8 cellular contexts compared by ENCODE assay signal in the genomic region with DNA sequence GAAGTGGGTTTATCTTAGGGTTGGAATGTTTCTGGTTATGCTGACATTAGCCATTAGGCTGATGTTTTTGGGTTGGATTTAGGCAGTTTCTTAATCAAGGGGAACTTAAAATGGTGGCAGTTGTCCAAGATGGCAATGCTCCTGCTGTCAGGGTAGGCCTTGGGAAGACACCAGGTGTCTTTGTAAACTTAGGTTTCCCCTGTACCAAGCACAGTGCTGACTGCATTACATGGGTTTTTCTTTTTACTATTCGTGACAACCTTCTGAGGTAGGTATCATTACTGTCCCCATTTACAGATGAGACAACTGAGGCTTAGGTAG. TPM values are rescaled to one million over a fixed set of nuclear protein-coding genes. Genes with fewer than 3 reads are reported as not detected.
DNase-seq lines count a peak whose midpoint lies in the region; ATAC-seq, FAIRE-seq and TF ChIP-seq lines count a peak whose summit lies in the region.

No MANE protein-coding gene starts in this region.

- H3K9me3 Mint-ChIP-seq in dendritic cell treated with granulocyte-macrophage colony-stimulating factor and Interleukin-4, amounts not matched to agents 40 ng/mL and 50 ng/mL, for 4 days = no peaks in the 10 kb centered on the region

- no peak for FAIRE-seq in H54 (lab: Jason Lieb, UNC)

- no peaks in the 10 kb centered on the region for H3K27me3 ChIP-seq in psoas muscle (ENCODE audit: insufficient read depth in 3 of 3, low read length in 2 of 3)

- H3K4me1 Mint-ChIP-seq in dendritic cell treated with granulocyte-macrophage colony-stimulating factor and Interleukin-4, amounts not matched to agents 40 ng/mL and 50 ng/mL, for 4 days (ENCODE audit: low read depth) = peaks cover 66% of the 10 kb centered on the region

- intact Hi-C loops in dendritic cell treated with granulocyte-macrophage colony-stimulating factor and Interleukin-4, amounts not matched to agents 40 ng/mL and 50 ng/mL, for 4 days (cut with micrococcal nuclease) = loop anchor here (1.0 to 5.0 kb wide), 5 partner anchors 48 to 399 kb away; a partner anchor contains a TSS
- intact Hi-C loops in psoas muscle (cut with DNase I) = loop anchor here (1.0 to 10.0 kb wide), 5 partner anchors 398 to 644 kb away; no protein-coding TSS in a partner anchor

- peaks cover 26% of the 10 kb centered on the region for H3K36me3 Mint-ChIP-seq in dendritic cell treated with granulocyte-macrophage colony-stimulating factor and Interleukin-4, amounts not matched to agents 40 ng/mL and 50 ng/mL, for 4 days (ENCODE audit: low read depth)

- H3K27me3 Mint-ChIP-seq in dendritic cell treated with granulocyte-macrophage colony-stimulating factor and Interleukin-4, amounts not matched to agents 40 ng/mL and 50 ng/mL, for 4 days = no peaks in the 10 kb centered on the region

- peaks cover 17% of the 10 kb centered on the region for H3K4me1 ChIP-seq in psoas muscle

- peak overlapping the region; percentile 87 for H3K4me3 ChIP-seq in psoas muscle

- WGBS in psoas muscle, 3 donors = 64 to 71% (median 65%) methylated on average over 1 of the region's 1 CpG

- TF ChIP-seq CTCF in psoas muscle (IDR thresholded peaks at IDR 0.05) = no peak

- DNase-seq in psoas muscle (no peak), A172 (ENCODE audit: low spot score) (no peak), H54 (ENCODE audit: insufficient read length, low spot score) (no peak), DMS153 treated with DMSO at 0.1 percent for 48 hours (lab: John Stamatoyannopoulos, UW; ENCODE audit: unreplicated experiment) (no peak)

- peak; percentile 23 for ATAC-seq in GM19043 (IDR thresholded peaks at IDR 0.05; ENCODE audit: low read depth, unreplicated experiment)
- ATAC-seq in HG03571 (IDR thresholded peaks at IDR 0.05; ENCODE audit: unreplicated experiment) = peak; percentile 6
- ATAC-seq in psoas muscle = peak in 3 of 4 donors; percentile 32 to 40 (median 34)
- no peak for ATAC-seq in HG03095 (IDR thresholded peaks at IDR 0.05; ENCODE audit: unreplicated experiment)

- peak overlapping the region; percentile 87 for H3K27ac ChIP-seq in psoas muscle

- H3K36me3 ChIP-seq in psoas muscle (ENCODE audit: insufficient read depth in 1 of 2, low read depth in 1 of 2) = peaks cover 0 to 2% of the 10 kb centered on the region in 2 donors

- peak overlapping the region; percentile 91 for H3K4me3 Mint-ChIP-seq in dendritic cell treated with granulocyte-macrophage colony-stimulating factor and Interleukin-4, amounts not matched to agents 40 ng/mL and 50 ng/mL, for 4 days

- H3K27ac Mint-ChIP-seq in dendritic cell treated with granulocyte-macrophage colony-stimulating factor and Interleukin-4, amounts not matched to agents 40 ng/mL and 50 ng/mL, for 4 days = peak overlapping the region; percentile 91

- no peak for TF ChIP-seq POLR2A in H54 (IDR thresholded peaks at IDR 0.05; ENCODE audit: low read depth, low read length)

- no peaks in the 10 kb centered on the region for H3K9me3 ChIP-seq in psoas muscle

RNA-seq across cellular contexts. Expression of a gene that starts 0.5 kb away (rescaled TPM):
- total RNA-seq in psoas muscle = 10 to 100 TPM; 14.3 to 26.3 (median 22.1) TPM
- polyA plus RNA-seq in psoas muscle = 10 to 100 TPM; 15.1 to 46.3 (median 24.0) TPM
- total RNA-seq in A172 (2014; rRNA removed; shearing (Covaris generic)) = 42.3 and 53.6 TPM in 2 replicates

RNA-seq across cellular contexts. Expression of a gene that starts 56.7 kb away (rescaled TPM):
- total RNA-seq in psoas muscle = not detected
- not detected for polyA plus RNA-seq in psoas muscle
- total RNA-seq in A172 (2014; rRNA removed; shearing (Covaris generic)) = not detected in 2 replicates
